ENCODE assay signal across 2 cellular contexts in genomic region chr19:40171293-40171692, GRCh38.
TF ChIP-seq lines count a peak whose summit lies in the region.

No MANE protein-coding gene starts in this region.

TF ChIP-seq in HEK293, 187 proteins besides CTCF, POLR2A, EP300 and RAD21:
- TF ChIP-seq ZNF121 (tag by site-specific recombination; IDR thresholded peaks at IDR 0.05) (peak; percentile 86), ZFHX2 (tag by site-specific recombination; conservative IDR thresholded peaks at IDR 0.05) (peak; percentile 15; the same call in 1 of the 2 replicates)
TF ChIP-seq in HEK293: peak in this region for 2; not testable (repeated sequence) for 185.

TF ChIP-seq in K562, 482 proteins besides CTCF, POLR2A, EP300 and RAD21:
- TF ChIP-seq NRF1 (conservative IDR thresholded peaks at IDR 0.05 in 1 of 2, IDR thresholded peaks at IDR 0.05 in 1 of 2) (0 out of 4 replicates have a peak, but pooled peaks have one; percentile 3 to 5), KDM1A (IDR thresholded peaks at IDR 0.05) (peak; percentile 56 to 78; a peak in 3 of 4 replicates), ZNF121 (CRISPR knock-in tag; conservative IDR thresholded peaks at IDR 0.05) (peak; percentile 87), CBFA2T3 (IDR thresholded peaks at IDR 0.05) (peak; percentile 63), BCOR (IDR thresholded peaks at IDR 0.05) (0 out of 2 replicates have a peak, but pooled peaks have one; percentile 28), L3MBTL2 (IDR thresholded peaks at IDR 0.05) (0 out of 2 replicates have a peak, but pooled peaks have one; percentile 15), TCF3 (CRISPR knock-in tag; IDR thresholded peaks at IDR 0.05) (peak; percentile 16; the same call in 1 of the 2 replicates), CEBPB (tag; IDR thresholded peaks at IDR 0.05) (peak; percentile 43; the same call in 1 of the 2 replicates), CBFA2T2 (conservative IDR thresholded peaks at IDR 0.05) (peak; percentile 36), EGR1 (conservative IDR thresholded peaks at IDR 0.05) (peak; percentile 80)
